In genomic region chr2:231674587-231675334, GRCh38 we compare ENCODE assay signal across 8 cellular contexts. TPM values are rescaled to one million over a fixed set of nuclear protein-coding genes. Genes with fewer than 3 reads are reported as not detected.
DNase-seq lines count a peak whose midpoint lies in the region; ATAC-seq and TF ChIP-seq lines count a peak whose summit lies in the region.

No MANE protein-coding gene starts in this region.

- CTCF ChIA-PET in activated CD8-positive, alpha-beta memory T cell treated with anti-CD3 and anti-CD28 coated beads, Interleukin-2, amount 10 ng/mL, durations not matched to agents 7 days and 5 days (lab: Charles Lee): interaction anchor here (0.6 to 23.5 kb wide), 30 partner anchors 9 to 192 kb away, joined by 3 to 680 read pairs (median 6); partner anchors contain the start of genes COPS7B and PTMA

- peak; percentile 28 for ATAC-seq in HG03095 (IDR thresholded peaks at IDR 0.05; ENCODE audit: unreplicated experiment)
- peak; percentile 71 for ATAC-seq in activated CD8-positive, alpha-beta memory T cell treated with anti-CD3 and anti-CD28 coated beads, Interleukin-2, amount 10 ng/mL, durations not matched to agents 7 days and 5 days
- ATAC-seq in stimulated activated naive CD8-positive, alpha-beta T cell treated with anti-CD3 and anti-CD28 coated beads, Interleukin-15, Interleukin-2, amounts not matched to agents 100 U/mL and 50 U/mL, for 24 hours: peak; percentile 69

- peak overlapping the region; percentile 14 for H3K27ac Mint-ChIP-seq in activated CD8-positive, alpha-beta memory T cell treated with anti-CD3 and anti-CD28 coated beads, Interleukin-2, amount 10 ng/mL, durations not matched to agents 7 days and 5 days

- H3K9me3 Mint-ChIP-seq in activated CD8-positive, alpha-beta memory T cell treated with anti-CD3 and anti-CD28 coated beads, Interleukin-2, amount 10 ng/mL, durations not matched to agents 7 days and 5 days (ENCODE audit: low read depth): no peaks in the 10 kb centered on the region

- H3K4me1 Mint-ChIP-seq in activated CD8-positive, alpha-beta memory T cell treated with anti-CD3 and anti-CD28 coated beads, Interleukin-2, amount 10 ng/mL, durations not matched to agents 7 days and 5 days: peaks cover 14% of the 10 kb centered on the region

- peak; percentile 29 for TF ChIP-seq POLR2A in erythroblast (IDR thresholded peaks at IDR 0.05; ENCODE audit: low read length)

- DNase-seq in SHP77 treated with DMSO at 0.1 percent for 48 hours (lab: John Stamatoyannopoulos, UW) (peak; percentile 40), SHP77 (lab: John Stamatoyannopoulos, UW) (no peak), NCI-H774 (lab: John Stamatoyannopoulos, UW) (peak; percentile 43), erythroblast (lab: John Stamatoyannopoulos, UW) (peak; percentile 71 to 78), myocyte (ENCODE audit: low read depth) (peak; percentile 91)
- peak; percentile 75 for DNase-seq in activated CD8-positive, alpha-beta memory T cell treated with anti-CD3 and anti-CD28 coated beads, Interleukin-2, amount 10 ng/mL, durations not matched to agents 7 days and 5 days
- peak; percentile 84 for DNase-seq in stimulated activated naive CD8-positive, alpha-beta T cell treated with anti-CD3 and anti-CD28 coated beads, Interleukin-15, Interleukin-2, amounts not matched to agents 100 U/mL and 50 U/mL, for 24 hours

- no peaks in the 10 kb centered on the region for H3K27me3 Mint-ChIP-seq in activated CD8-positive, alpha-beta memory T cell treated with anti-CD3 and anti-CD28 coated beads, Interleukin-2, amount 10 ng/mL, durations not matched to agents 7 days and 5 days

- no peaks in the 10 kb centered on the region for H3K36me3 Mint-ChIP-seq in activated CD8-positive, alpha-beta memory T cell treated with anti-CD3 and anti-CD28 coated beads, Interleukin-2, amount 10 ng/mL, durations not matched to agents 7 days and 5 days

- no peak overlapping the region for H3K4me3 Mint-ChIP-seq in activated CD8-positive, alpha-beta memory T cell treated with anti-CD3 and anti-CD28 coated beads, Interleukin-2, amount 10 ng/mL, durations not matched to agents 7 days and 5 days

RNA-seq across cellular contexts. Expression of gene PTMA, which starts 33.6 kb away (rescaled TPM):
- total RNA-seq in activated CD8-positive, alpha-beta memory T cell treated with anti-CD3 and anti-CD28 coated beads, Interleukin-2, amount 10 ng/mL, durations not matched to agents 7 days and 5 days: 1,000 to 10,000 TPM; 1,489 to 1,775 TPM
- total RNA-seq in myocyte: 274 and 313 TPM in 2 replicates
- polyA plus RNA-seq in myocyte (2012): 210 TPM

Comparison
In these comparisons a context has a peak if more than half of its experiments do, and no peak if none do; other contexts are left out.
1. DNase-seq: peak in SHP77 treated with DMSO at 0.1 percent for 48 hours (single experiment), NCI-H774 (single experiment), activated CD8-positive, alpha-beta memory T cell treated with anti-CD3 and anti-CD28 coated beads, Interleukin-2, amount 10 ng/mL, durations not matched to agents 7 days and 5 days (single experiment), erythroblast (2 of 2), myocyte (single experiment) and stimulated activated naive CD8-positive, alpha-beta T cell treated with anti-CD3 and anti-CD28 coated beads, Interleukin-15, Interleukin-2, amounts not matched to agents 100 U/mL and 50 U/mL, for 24 hours (single experiment); none in SHP77 (0 of 2).
2. Peak in every context shown above with its lines, with median percentiles within 50 percentile points of each other: ATAC-seq.